Comparison of ENCODE assay signal across 1 cellular context in the genomic region with DNA sequence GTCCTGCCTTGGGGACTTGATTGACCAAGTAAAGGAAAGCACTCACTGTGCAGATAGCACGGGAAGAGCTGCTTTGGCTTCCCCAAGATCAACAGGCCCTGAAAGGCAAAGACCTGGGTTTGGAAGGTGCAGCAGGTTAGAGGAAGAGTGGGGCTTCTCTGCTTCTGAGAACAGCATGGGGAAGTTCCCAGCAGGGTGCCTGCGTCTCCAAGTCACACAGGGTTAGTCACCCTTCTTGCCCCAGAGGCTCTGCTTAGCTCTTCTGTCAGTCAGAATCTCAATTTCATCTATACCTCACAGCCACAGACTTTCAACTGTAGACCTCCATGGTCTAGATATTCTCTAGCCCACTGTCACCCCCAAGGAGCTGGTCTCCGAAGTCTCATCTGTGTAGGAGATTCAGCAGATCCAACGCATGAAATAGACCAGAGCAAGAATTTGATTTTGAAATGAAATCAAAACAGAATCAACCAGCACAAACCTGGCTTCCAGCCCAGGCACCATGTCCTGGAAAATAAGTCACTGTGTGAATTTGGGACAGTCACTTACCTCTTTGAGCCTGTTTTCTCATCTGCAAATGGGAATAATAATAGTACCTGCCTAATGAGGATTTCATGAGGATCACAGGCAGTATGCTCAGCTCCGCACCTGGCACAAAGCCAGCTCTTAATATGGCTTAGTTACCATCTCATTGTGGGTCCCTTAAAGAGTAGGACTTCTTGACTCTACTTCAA.
TF ChIP-seq lines count a peak whose summit lies in the region.

No MANE protein-coding gene starts in this region.

TF ChIP-seq in GM12878, 131 proteins besides CTCF, POLR2A, EP300 and RAD21 (continued from another document):
- TF ChIP-seq, protein P1, sequence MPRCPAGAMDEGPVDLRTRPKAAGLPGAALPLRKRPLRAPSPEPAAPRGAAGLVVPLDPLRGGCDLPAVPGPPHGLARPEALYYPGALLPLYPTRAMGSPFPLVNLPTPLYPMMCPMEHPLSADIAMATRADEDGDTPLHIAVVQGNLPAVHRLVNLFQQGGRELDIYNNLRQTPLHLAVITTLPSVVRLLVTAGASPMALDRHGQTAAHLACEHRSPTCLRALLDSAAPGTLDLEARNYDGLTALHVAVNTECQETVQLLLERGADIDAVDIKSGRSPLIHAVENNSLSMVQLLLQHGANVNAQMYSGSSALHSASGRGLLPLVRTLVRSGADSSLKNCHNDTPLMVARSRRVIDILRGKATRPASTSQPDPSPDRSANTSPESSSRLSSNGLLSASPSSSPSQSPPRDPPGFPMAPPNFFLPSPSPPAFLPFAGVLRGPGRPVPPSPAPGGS (IDR thresholded peaks at IDR 0.05; ENCODE audit: borderline replicate concordance, insufficient read depth, low read depth, low read length, poor library complexity, severe bottlenecking) = no peak
- TF ChIP-seq SREBF1 (IDR thresholded peaks at IDR 0.05; ENCODE audit: low read length) (no peak), HDGF (IDR thresholded peaks at IDR 0.05) (no peak), HDAC2 (IDR thresholded peaks at IDR 0.05) (no peak), NRF1 (conservative IDR thresholded peaks at IDR 0.05; ENCODE audit: low read depth, low read length) (no peak), WRNIP1 (IDR thresholded peaks at IDR 0.05; ENCODE audit: borderline replicate concordance, low read depth, low read length) (no peak), POU2F2 (IDR thresholded peaks at IDR 0.05; ENCODE audit: borderline replicate concordance, low read depth, low read length) (no peak), ZNF384 (IDR thresholded peaks at IDR 0.05; ENCODE audit: borderline replicate concordance, low read depth, low read length) (no peak), BRCA1 (IDR thresholded peaks at IDR 0.05; ENCODE audit: low read depth, low read length) (no peak), GABPA (IDR thresholded peaks at IDR 0.05; ENCODE audit: low read depth) (no peak)
- TF ChIP-seq, protein P2, sequence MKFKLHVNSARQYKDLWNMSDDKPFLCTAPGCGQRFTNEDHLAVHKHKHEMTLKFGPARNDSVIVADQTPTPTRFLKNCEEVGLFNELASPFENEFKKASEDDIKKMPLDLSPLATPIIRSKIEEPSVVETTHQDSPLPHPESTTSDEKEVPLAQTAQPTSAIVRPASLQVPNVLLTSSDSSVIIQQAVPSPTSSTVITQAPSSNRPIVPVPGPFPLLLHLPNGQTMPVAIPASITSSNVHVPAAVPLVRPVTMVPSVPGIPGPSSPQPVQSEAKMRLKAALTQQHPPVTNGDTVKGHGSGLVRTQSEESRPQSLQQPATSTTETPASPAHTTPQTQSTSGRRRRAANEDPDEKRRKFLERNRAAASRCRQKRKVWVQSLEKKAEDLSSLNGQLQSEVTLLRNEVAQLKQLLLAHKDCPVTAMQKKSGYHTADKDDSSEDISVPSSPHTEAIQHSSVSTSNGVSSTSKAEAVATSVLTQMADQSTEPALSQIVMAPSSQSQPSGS (IDR thresholded peaks at IDR 0.05; ENCODE audit: low read length) = no peak
- TF ChIP-seq, protein P3, sequence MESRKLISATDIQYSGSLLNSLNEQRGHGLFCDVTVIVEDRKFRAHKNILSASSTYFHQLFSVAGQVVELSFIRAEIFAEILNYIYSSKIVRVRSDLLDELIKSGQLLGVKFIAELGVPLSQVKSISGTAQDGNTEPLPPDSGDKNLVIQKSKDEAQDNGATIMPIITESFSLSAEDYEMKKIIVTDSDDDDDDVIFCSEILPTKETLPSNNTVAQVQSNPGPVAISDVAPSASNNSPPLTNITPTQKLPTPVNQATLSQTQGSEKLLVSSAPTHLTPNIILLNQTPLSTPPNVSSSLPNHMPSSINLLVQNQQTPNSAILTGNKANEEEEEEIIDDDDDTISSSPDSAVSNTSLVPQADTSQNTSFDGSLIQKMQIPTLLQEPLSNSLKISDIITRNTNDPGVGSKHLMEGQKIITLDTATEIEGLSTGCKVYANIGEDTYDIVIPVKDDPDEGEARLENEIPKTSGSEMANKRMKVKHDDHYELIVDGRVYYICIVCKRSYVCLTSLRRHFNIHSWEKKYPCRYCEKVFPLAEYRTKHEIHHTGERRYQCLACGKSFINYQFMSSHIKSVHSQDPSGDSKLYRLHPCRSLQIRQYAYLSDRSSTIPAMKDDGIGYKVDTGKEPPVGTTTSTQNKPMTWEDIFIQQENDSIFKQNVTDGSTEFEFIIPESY (IDR thresholded peaks at IDR 0.05) = no peak
- TF ChIP-seq, protein P4, sequence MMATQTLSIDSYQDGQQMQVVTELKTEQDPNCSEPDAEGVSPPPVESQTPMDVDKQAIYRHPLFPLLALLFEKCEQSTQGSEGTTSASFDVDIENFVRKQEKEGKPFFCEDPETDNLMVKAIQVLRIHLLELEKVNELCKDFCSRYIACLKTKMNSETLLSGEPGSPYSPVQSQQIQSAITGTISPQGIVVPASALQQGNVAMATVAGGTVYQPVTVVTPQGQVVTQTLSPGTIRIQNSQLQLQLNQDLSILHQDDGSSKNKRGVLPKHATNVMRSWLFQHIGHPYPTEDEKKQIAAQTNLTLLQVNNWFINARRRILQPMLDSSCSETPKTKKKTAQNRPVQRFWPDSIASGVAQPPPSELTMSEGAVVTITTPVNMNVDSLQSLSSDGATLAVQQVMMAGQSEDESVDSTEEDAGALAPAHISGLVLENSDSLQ (IDR thresholded peaks at IDR 0.05) = no peak
- TF ChIP-seq, protein P5, sequence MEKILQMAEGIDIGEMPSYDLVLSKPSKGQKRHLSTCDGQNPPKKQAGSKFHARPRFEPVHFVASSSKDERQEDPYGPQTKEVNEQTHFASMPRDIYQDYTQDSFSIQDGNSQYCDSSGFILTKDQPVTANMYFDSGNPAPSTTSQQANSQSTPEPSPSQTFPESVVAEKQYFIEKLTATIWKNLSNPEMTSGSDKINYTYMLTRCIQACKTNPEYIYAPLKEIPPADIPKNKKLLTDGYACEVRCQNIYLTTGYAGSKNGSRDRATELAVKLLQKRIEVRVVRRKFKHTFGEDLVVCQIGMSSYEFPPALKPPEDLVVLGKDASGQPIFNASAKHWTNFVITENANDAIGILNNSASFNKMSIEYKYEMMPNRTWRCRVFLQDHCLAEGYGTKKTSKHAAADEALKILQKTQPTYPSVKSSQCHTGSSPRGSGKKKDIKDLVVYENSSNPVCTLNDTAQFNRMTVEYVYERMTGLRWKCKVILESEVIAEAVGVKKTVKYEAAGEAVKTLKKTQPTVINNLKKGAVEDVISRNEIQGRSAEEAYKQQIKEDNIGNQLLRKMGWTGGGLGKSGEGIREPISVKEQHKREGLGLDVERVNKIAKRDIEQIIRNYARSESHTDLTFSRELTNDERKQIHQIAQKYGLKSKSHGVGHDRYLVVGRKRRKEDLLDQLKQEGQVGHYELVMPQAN (conservative IDR thresholded peaks at IDR 0.05) = no peak
